Comparison of ENCODE assay signal across 8 cellular contexts in genomic region chr7:130772456-130772855, GRCh38. TPM values are rescaled to one million over a fixed set of nuclear protein-coding genes. Genes with fewer than 3 reads are reported as not detected.
"Had no signal": no experiment of that assay in that cellular context is flagged by ENCODE, and none has a peak within 500 bp of the region (broad histone marks: within the 10 kb centered on the region; RNA-seq: fewer than 3 reads in every experiment).

No MANE protein-coding gene starts in this region.

RNA-seq across cellular contexts. Expression of gene KLF14, which starts 38.4 kb away (rescaled TPM):
- total RNA-seq: OCI-LY7; PC-3; PC-9; Peyer's patch; Right ventricle myocardium superior; SJSA1; T-cell; T-helper 1 cell treated with Interleukin-12 subunit alpha and Interleukin-12 subunit beta and Interleukin-4 antibody, amounts not matched to agents 30 ng/mL and 1 ng/mL, for 36 hours had no signal
